9 cellular contexts compared by ENCODE assay signal in the genomic region with DNA sequence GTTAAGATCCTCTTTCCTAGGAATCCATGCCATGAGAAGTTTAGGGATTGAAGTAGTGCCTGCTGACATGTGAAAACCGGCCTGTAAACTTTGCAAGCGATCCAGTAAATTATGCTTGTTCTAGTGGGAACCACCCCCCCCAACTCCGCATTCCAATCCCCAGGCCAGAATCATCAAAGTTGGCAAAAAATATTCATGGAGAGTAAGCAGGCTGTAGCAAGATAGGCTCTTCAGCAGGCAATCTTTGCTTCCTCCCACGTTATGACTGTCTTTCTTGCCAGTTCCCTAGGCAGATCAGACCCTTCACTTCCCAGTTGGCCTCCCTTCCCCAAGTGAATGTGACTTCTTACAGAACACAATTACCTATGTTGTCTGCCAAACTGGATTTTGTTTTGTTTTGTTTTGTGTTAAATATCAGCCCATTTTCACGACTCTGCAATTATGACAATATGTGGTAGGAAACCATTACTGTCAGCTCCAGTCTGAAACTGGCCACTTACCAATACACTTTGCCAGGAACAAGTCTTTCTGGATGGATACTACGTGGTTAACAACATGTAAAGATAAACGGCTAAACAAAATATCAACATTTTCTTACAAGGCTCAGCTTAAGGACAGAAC. TPM values are rescaled to one million over a fixed set of nuclear protein-coding genes. Genes with fewer than 3 reads are reported as not detected.
DNase-seq lines count a peak whose midpoint lies in the region; ATAC-seq and TF ChIP-seq lines count a peak whose summit lies in the region.
"Had no signal": no experiment of that assay in that cellular context is flagged by ENCODE, and none has a peak within 500 bp of the region (broad histone marks: within the 10 kb centered on the region; RNA-seq: fewer than 3 reads in every experiment).

No MANE protein-coding gene starts in this region.

- peaks cover 27% of the 10 kb centered on the region for H3K36me3 Mint-ChIP-seq in T-helper 17 cell (ENCODE audit: low read depth)

- H3K4me3 Mint-ChIP-seq in T-helper 17 cell, result peak overlapping the region; percentile 100

- H3K4me2 ChIP-seq in skeletal muscle satellite cell (ENCODE audit: low read length), result peak overlapping the region; percentile 95

- H3K4me1 ChIP-seq in skeletal muscle satellite cell (ENCODE audit: control insufficient read depth, insufficient read depth, low read length), result peaks cover 34% of the 10 kb centered on the region

- DNase-seq in GM03348 (ENCODE audit: low spot score), result peak; percentile 40
- no peak for DNase-seq in T-helper 17 cell
- DNase-seq in left ventricle myocardium superior, result no peak
- DNase-seq in GM10266 (ENCODE audit: extremely low spot score), result no peak
- DNase-seq in HCEC 1CT, result no peak
- no peak for DNase-seq in NCI-H1436 (lab: John Stamatoyannopoulos, UW)
- DNase-seq in GM19238 (ENCODE audit: insufficient read length, low spot score), result no peak

- H3K4me3 ChIP-seq in skeletal muscle satellite cell (ENCODE audit: low read length), result peak overlapping the region; percentile 93

- intact Hi-C loops in left ventricle myocardium superior (cut with micrococcal nuclease), result no loop called here

- peaks cover 3% of the 10 kb centered on the region for H3K36me3 ChIP-seq in skeletal muscle satellite cell (ENCODE audit: insufficient read depth, low read length)
- H3K36me3 ChIP-seq: cardiac muscle cell had no signal

- peaks cover 7% of the 10 kb centered on the region for H3K27me3 Mint-ChIP-seq in T-helper 17 cell

- no peaks in the 10 kb centered on the region for H3K27me3 ChIP-seq in skeletal muscle satellite cell (ENCODE audit: control insufficient read depth, insufficient read depth, low read length)

- H3K9me3 ChIP-seq in T-helper 17 cell (ENCODE audit: control insufficient read depth, low read length, poor library complexity, severe bottlenecking) (no peaks in the 10 kb centered on the region), skeletal muscle satellite cell (replicated peaks; ENCODE audit: low read length) (no peaks in the 10 kb centered on the region)

- H3K4me1 Mint-ChIP-seq in T-helper 17 cell, result peaks cover 68% of the 10 kb centered on the region

- peak overlapping the region; percentile 99 for H3K27ac Mint-ChIP-seq in T-helper 17 cell

- TF ChIP-seq CTCF in GM10266 (IDR thresholded peaks at IDR 0.05; ENCODE audit: control insufficient read depth, insufficient read depth, low read depth, missing control alignments), result no peak

- no peak for ATAC-seq in T-helper 17 cell
- peak; percentile 17 for ATAC-seq in left ventricle myocardium superior

- peak overlapping the region; percentile 98 for H3K9ac ChIP-seq in skeletal muscle satellite cell (ENCODE audit: low read depth, low read length)

RNA-seq across cellular contexts. Expression of a gene that starts 1.1 kb away (rescaled TPM):
- total RNA-seq in T-helper 17 cell (10 to 100 TPM; 40.5 to 52.1 TPM), left ventricle myocardium superior (0.47 TPM)
- 29.2 and 31.2 TPM in 2 replicates for total RNA-seq in skeletal muscle satellite cell (2012; rRNA removed)
- total RNA-seq: cardiac muscle cell had no signal

RNA-seq across cellular contexts. Expression of a gene that starts 45.5 kb away (rescaled TPM):
- total RNA-seq in T-helper 17 cell (1 to 10 TPM; 2.5 to 3.7 TPM), left ventricle myocardium superior (1.1 TPM)
- 1.3 and 1.8 TPM in 2 replicates for total RNA-seq in skeletal muscle satellite cell (2012; rRNA removed)
- total RNA-seq: cardiac muscle cell had no signal

Comparison
In these comparisons a context has a peak if more than half of its experiments do, and no peak if none do; other contexts are left out.
1. RNA of a gene that starts 1.1 kb away (total RNA-seq): 40.5 to 52.1 TPM in T-helper 17 cell; 0.47 TPM in left ventricle myocardium superior (single experiment); every median in the first group is over 10 times any median in the second.